Comparison of ENCODE assay signal across 27 cellular contexts in genomic region chr1:109539676-109540075, GRCh38. TPM values are rescaled to one million over a fixed set of nuclear protein-coding genes. Genes with fewer than 3 reads are reported as not detected.
A peak's percentile ranks its signal among the peaks of the same experiment; 100 is the strongest.
DNase-seq lines count a peak whose midpoint lies in the region; FAIRE-seq and TF ChIP-seq lines count a peak whose summit lies in the region.
"Had no signal": no experiment of that assay in that cellular context is flagged by ENCODE, and none has a peak within 500 bp of the region (broad histone marks: within the 10 kb centered on the region; RNA-seq: fewer than 3 reads in every experiment).

Gene GPR61, plus strand, starts transcription at chr1:109539872. Its CDS starts 3,151 bp downstream, at chr1:109543023.

- H3K9me3 Mint-ChIP-seq in glutamatergic neuron (ENCODE audit: unreplicated experiment) = no peaks in the 10 kb centered on the region
- no peaks in the 10 kb centered on the region for H3K9me3 Mint-ChIP-seq in mesothelial cell of epicardium
- H3K9me3 Mint-ChIP-seq: CD8-positive, alpha-beta memory T cell; immature natural killer cell; natural killer cell; T-helper 2 cell treated with Interferon-gamma antibody and Interleukin-4, amounts not matched to agents 5 μg/mL and 100 μg/mL, for 36 hours had no signal

- H2AFZ ChIP-seq in osteoblast (ENCODE audit: low read length) = no peak within 1 kb of the TSS
- no peak within 1 kb of the TSS for H2AFZ ChIP-seq in Karpas-422 (ENCODE audit: low read length)

- no peaks in the 10 kb centered on the region for H3K9me2 ChIP-seq in Karpas-422 (replicated peaks; ENCODE audit: insufficient read depth, low read length)

- H3K9me3 ChIP-seq in NT2/D1 (ENCODE audit: insufficient read depth, low read length) (no peaks in the 10 kb centered on the region), osteoblast (ENCODE audit: low read depth, low read length) (no peaks in the 10 kb centered on the region), Karpas-422 (ENCODE audit: low read length) (no peaks in the 10 kb centered on the region)
- H3K9me3 ChIP-seq: ascending aorta, gastroesophageal sphincter had no signal

- H3K36me3 Mint-ChIP-seq in glutamatergic neuron (ENCODE audit: unreplicated experiment) (no peaks in the 10 kb centered on the region), mesothelial cell of epicardium (no peaks in the 10 kb centered on the region)
- H3K36me3 Mint-ChIP-seq: CD8-positive, alpha-beta memory T cell; immature natural killer cell; natural killer cell had no signal

- H3K27me3 Mint-ChIP-seq in glutamatergic neuron (ENCODE audit: unreplicated experiment) (peaks cover 5% of the 10 kb centered on the region), mesothelial cell of epicardium (ENCODE audit: low read depth) (peaks cover 40% of the 10 kb centered on the region)

- peaks cover 16% of the 10 kb centered on the region for H3K4me1 ChIP-seq in NT2/D1 (ENCODE audit: insufficient read depth, insufficient read length)
- H3K4me1 ChIP-seq in osteoblast (ENCODE audit: insufficient read depth, low read length) = peaks cover 8% of the 10 kb centered on the region
- H3K4me1 ChIP-seq in Karpas-422 (ENCODE audit: low read length) = no peaks in the 10 kb centered on the region
- H3K4me1 ChIP-seq: ascending aorta had no signal

- DNase-seq in D721Med (ENCODE audit: insufficient read length, low spot score) = peak; percentile 7
- DNase-seq in NT2/D1 (ENCODE audit: low read depth, low spot score) = no peak
- DNase-seq in glutamatergic neuron = peak; percentile 56
- DNase-seq in osteoblast (ENCODE audit: insufficient read length, low spot score, missing footprints) = peak; percentile 37
- DNase-seq in Karpas-422 = no peak
- no peak for DNase-seq in RKO (ENCODE audit: low spot score)
- no peak for DNase-seq in NCI-H2196 (lab: John Stamatoyannopoulos, UW; ENCODE audit: unreplicated experiment)
- DNase-seq in mesothelial cell of epicardium (ENCODE audit: low spot score in 2 of 2, unreplicated experiment in 2 of 2) = no peak
- DNase-seq: activated CD4-positive, alpha-beta T cell treated with anti-CD3 and anti-CD28 coated beads for 1 hour; activated gamma-delta T cell treated with Interleukin-2 at 50 U/mL for 16 hours; CD8-positive, alpha-beta memory T cell; cortex of kidney; immature natural killer cell; natural killer cell; NCI-H1694 treated with DMSO at 0.1 percent for 48 hours; NCI-H510A treated with DMSO at 0.1 percent for 48 hours; SIG-M5; stimulated activated CD4-positive, alpha-beta T cell treated with anti-CD3 and anti-CD28 coated beads, Interleukin-15, amount 100 ng/mL, for 24 hours; stimulated activated naive CD4-positive, alpha-beta T cell treated with Interleukin-2 at 50 U/mL for 16 hours had no signal

- H3K4me1 Mint-ChIP-seq in glutamatergic neuron (ENCODE audit: low read depth, unreplicated experiment) = peaks cover 3% of the 10 kb centered on the region
- no peaks in the 10 kb centered on the region for H3K4me1 Mint-ChIP-seq in mesothelial cell of epicardium
- H3K4me1 Mint-ChIP-seq: CD8-positive, alpha-beta memory T cell; immature natural killer cell; natural killer cell had no signal

- TF ChIP-seq CTCF in D721Med (IDR thresholded peaks at IDR 0.05; ENCODE audit: insufficient read depth, missing control alignments) (no peak), glutamatergic neuron (IDR thresholded peaks at IDR 0.05; ENCODE audit: partially characterized antibody, unreplicated experiment) (no peak), osteoblast (IDR thresholded peaks at IDR 0.05; ENCODE audit: extremely low read depth, low read depth, low read length) (no peak), mesothelial cell of epicardium (IDR thresholded peaks at IDR 0.05; ENCODE audit: unreplicated experiment) (no peak)

- FAIRE-seq in D721Med (lab: Jason Lieb, UNC) = no peak
- FAIRE-seq: GM19239 had no signal

- H3K27ac Mint-ChIP-seq in glutamatergic neuron (ENCODE audit: unreplicated experiment) (no peak within 1 kb of the TSS), mesothelial cell of epicardium (no peak within 1 kb of the TSS)
- H3K27ac Mint-ChIP-seq: immature natural killer cell; natural killer cell; T-helper 2 cell treated with Interferon-gamma antibody and Interleukin-4, amounts not matched to agents 5 μg/mL and 100 μg/mL, for 36 hours had no signal

- no peak within 1 kb of the TSS for H3K27ac ChIP-seq in osteoblast (ENCODE audit: low read depth, low read length)
- no peak within 1 kb of the TSS for H3K27ac ChIP-seq in Karpas-422 (ENCODE audit: low read length)
- H3K27ac ChIP-seq: ascending aorta, gastroesophageal sphincter had no signal

- H4K20me1 ChIP-seq in osteoblast (ENCODE audit: insufficient read depth, low read length) (no peaks in the 10 kb centered on the region), Karpas-422 (ENCODE audit: insufficient read depth, low read depth, low read length) (no peaks in the 10 kb centered on the region)

- no peaks in the 10 kb centered on the region for H3K27me3 ChIP-seq in NT2/D1 (ENCODE audit: insufficient read depth, insufficient read length)
- H3K27me3 ChIP-seq in osteoblast (ENCODE audit: insufficient read depth, low read length) = no peaks in the 10 kb centered on the region
- H3K27me3 ChIP-seq in Karpas-422 (ENCODE audit: low read length) = no peaks in the 10 kb centered on the region
- H3K27me3 ChIP-seq: ascending aorta, gastroesophageal sphincter had no signal

- H3K4me3 ChIP-seq in NT2/D1 (ENCODE audit: insufficient read length, low read depth) (peak within 1 kb of the TSS; percentile 16), osteoblast (ENCODE audit: insufficient read depth, low read length) (no peak within 1 kb of the TSS), Karpas-422 (ENCODE audit: low read length) (no peak within 1 kb of the TSS)
- H3K4me3 ChIP-seq: ascending aorta, gastroesophageal sphincter had no signal

- H3K9ac ChIP-seq in NT2/D1 (ENCODE audit: insufficient read length, low read depth) (peak within 1 kb of the TSS; percentile 46), Karpas-422 (ENCODE audit: low read length) (no peak within 1 kb of the TSS)

- H3K79me2 ChIP-seq in osteoblast (ENCODE audit: insufficient read depth, low read length) (no peaks in the 10 kb centered on the region), Karpas-422 (ENCODE audit: low read length) (no peaks in the 10 kb centered on the region)

- peak within 1 kb of the TSS; percentile 49 for H3K4me3 Mint-ChIP-seq in glutamatergic neuron (ENCODE audit: unreplicated experiment)
- no peak within 1 kb of the TSS for H3K4me3 Mint-ChIP-seq in mesothelial cell of epicardium
- H3K4me3 Mint-ChIP-seq: CD8-positive, alpha-beta memory T cell; immature natural killer cell; natural killer cell; T-helper 2 cell treated with Interferon-gamma antibody and Interleukin-4, amounts not matched to agents 5 μg/mL and 100 μg/mL, for 36 hours had no signal

- no peak within 1 kb of the TSS for H3K4me2 ChIP-seq in osteoblast (ENCODE audit: insufficient read depth, low read length)
- no peak within 1 kb of the TSS for H3K4me2 ChIP-seq in Karpas-422 (ENCODE audit: low read depth, low read length, poor library complexity, severe bottlenecking)

- H3K36me3 ChIP-seq in NT2/D1 (ENCODE audit: insufficient read depth, insufficient read length, low read length) (no peaks in the 10 kb centered on the region), osteoblast (ENCODE audit: insufficient read depth, low read length) (no peaks in the 10 kb centered on the region), Karpas-422 (ENCODE audit: insufficient read depth, low read length) (no peaks in the 10 kb centered on the region)
- H3K36me3 ChIP-seq: ascending aorta, gastroesophageal sphincter had no signal

RNA-seq across cellular contexts. Expression of gene GPR61, which starts in this region (rescaled TPM):
- total RNA-seq in glutamatergic neuron (ENCODE audit: unreplicated experiment) (0.76 TPM), osteoblast (not detected in 2 replicates), mesothelial cell of epicardium (not detected in 3 replicates)
- not detected in 2 replicates for total RNA-seq in Karpas-422 (2014; rRNA removed; shearing (Covaris generic); ENCODE audit: low replicate concordance)
- total RNA-seq: ascending aorta, epithelial cell of proximal tubule, gastroesophageal sphincter, HT-29, M059J, ureter had no signal

Comparison
In these comparisons a context has a peak if more than half of its experiments do, and no peak if none do; other contexts are left out.
1. Peak in DNase-seq in glutamatergic neuron; RNA of the gene not detected or under 1 TPM.
2. Peak in DNase-seq in osteoblast; RNA of the gene not detected or under 1 TPM.